In genomic region chr7:99440195-99440594, GRCh38 we compare ENCODE assay signal across 9 cellular contexts. TPM values are rescaled to one million over a fixed set of nuclear protein-coding genes. Genes with fewer than 3 reads are reported as not detected.
DNase-seq lines count a peak whose midpoint lies in the region; ATAC-seq and TF ChIP-seq lines count a peak whose summit lies in the region.
"Had no signal": no experiment of that assay in that cellular context is flagged by ENCODE, and none has a peak within 500 bp of the region (broad histone marks: within the 10 kb centered on the region; RNA-seq: fewer than 3 reads in every experiment).

No MANE protein-coding gene starts in this region.

- H3K27me3 ChIP-seq in SJCRH30 (no peaks in the 10 kb centered on the region), gastrocnemius medialis (no peaks in the 10 kb centered on the region), colonic mucosa (no peaks in the 10 kb centered on the region)

- no peak overlapping the region for H3K9ac ChIP-seq in colonic mucosa (ENCODE audit: low read depth in 2 of 2, low read length in 2 of 2)

- H3K9me3 ChIP-seq in SJCRH30 (replicated peaks) (no peaks in the 10 kb centered on the region), gastrocnemius medialis (no peaks in the 10 kb centered on the region), colonic mucosa (no peaks in the 10 kb centered on the region)

- TF ChIP-seq CTCF in GM12864 (IDR thresholded peaks at IDR 0.05; ENCODE audit: low read depth, low read length, missing control alignments) (no peak), epithelial cell of proximal tubule (conservative IDR thresholded peaks at IDR 0.05; ENCODE audit: low read depth, low read length) (no peak), gastrocnemius medialis (IDR thresholded peaks at IDR 0.05 in 4 of 5, conservative IDR thresholded peaks at IDR 0.05 in 1 of 5) (no peak), colonic mucosa (IDR thresholded peaks at IDR 0.05) (no peak)

- no peak for TF ChIP-seq POLR2A in gastrocnemius medialis (IDR thresholded peaks at IDR 0.05)

- H3K4me1 ChIP-seq in SJCRH30 (peaks cover 6% of the 10 kb centered on the region), gastrocnemius medialis (peaks cover 28 to 37% of the 10 kb centered on the region in 2 donors), colonic mucosa (peaks cover 7% of the 10 kb centered on the region)

- ATAC-seq in gastrocnemius medialis (no peak), GM19455 (IDR thresholded peaks at IDR 0.05; ENCODE audit: unreplicated experiment) (no peak)

- intact Hi-C loops in gastrocnemius medialis (cut with DNase I; ENCODE audit: low total_unique reads) (no loop called here), colonic mucosa (cut with DNase I) (no loop called here)

- H3K27ac ChIP-seq in SJCRH30: no peak overlapping the region
- H3K27ac ChIP-seq in gastrocnemius medialis: peak overlapping the region in 2 of 4 donors; percentile 92 to 98
- no peak overlapping the region for H3K27ac ChIP-seq in colonic mucosa

- H3K4me3 ChIP-seq in GM12864 (ENCODE audit: low read depth, low read length) (peak overlapping the region; percentile 99; the same call in 1 of the 2 replicates), SJCRH30 (peak overlapping the region; percentile 98; the same call in 1 of the 2 replicates), epithelial cell of proximal tubule (ENCODE audit: low read depth, low read length) (peak overlapping the region; percentile 100), gastrocnemius medialis (peak overlapping the region; percentile 83 to 99 (median 96)), colonic mucosa (no peak overlapping the region)

- H3K36me3 ChIP-seq in SJCRH30 (peaks cover 35% of the 10 kb centered on the region), gastrocnemius medialis (peaks cover 5 to 21% of the 10 kb centered on the region in 2 donors), colonic mucosa (no peaks in the 10 kb centered on the region)

- no peak for DNase-seq in GM12864 (ENCODE audit: low read depth)
- DNase-seq in SJCRH30: no peak
- DNase-seq in epithelial cell of proximal tubule (ENCODE audit: low read depth): no peak
- DNase-seq in gastrocnemius medialis: no peak
- DNase-seq in colonic mucosa: no peak
- DNase-seq in HK-2 (ENCODE audit: unreplicated experiment): no peak
- no peak for DNase-seq in NCI-H748 treated with DMSO at 0.1 percent for 48 hours (lab: John Stamatoyannopoulos, UW)
- DNase-seq: NCI-H1092 treated with DMSO at 0.1 percent for 48 hours had no signal

- in situ Hi-C loops in gastrocnemius medialis (cut with MboI; ENCODE audit: low sequenced_read_pairs in 4 of 4): no loop called here

RNA-seq across cellular contexts. Expression of gene CPSF4, which starts 1.5 kb away (rescaled TPM):
- total RNA-seq in SJCRH30 (2014; rRNA removed; shearing (Covaris generic)): 58.9 and 76.8 TPM in 2 replicates
- total RNA-seq in epithelial cell of proximal tubule (15.8 and 43.1 TPM in 2 replicates), gastrocnemius medialis (10 to 100 TPM; 21.4 to 40.4 (median 26.1) TPM), colonic mucosa (10 to 100 TPM; 16.6 to 39.2 TPM)

RNA-seq across cellular contexts. Expression of gene PTCD1, which starts 1.6 kb away (rescaled TPM):
- 7.5 and 8.2 TPM in 2 replicates for total RNA-seq in SJCRH30 (2014; rRNA removed; shearing (Covaris generic))
- total RNA-seq in epithelial cell of proximal tubule: 4.0 and 7.2 TPM in 2 replicates
- total RNA-seq in gastrocnemius medialis: 10 to 100 TPM in 2 of 4 donors, 1 to 10 TPM in 2; 7.8 to 14.1 (median 10.9) TPM
- 1 to 10 TPM; 4.5 to 7.6 TPM for total RNA-seq in colonic mucosa

RNA-seq across cellular contexts. Expression of gene ATP5MF, which starts 25.8 kb away (rescaled TPM):
- total RNA-seq in SJCRH30 (2014; rRNA removed; shearing (Covaris generic)): 912 and 1,207 TPM in 2 replicates
- total RNA-seq in epithelial cell of proximal tubule (1,313 and 2,133 TPM in 2 replicates), gastrocnemius medialis (1,000 to 10,000 TPM; 2,310 to 4,128 (median 2,801) TPM), colonic mucosa (100 to 1,000 TPM; 392 to 534 TPM)

RNA-seq across cellular contexts. Expression of gene BUD31, which starts 31.4 kb away (rescaled TPM):
- 132 and 136 TPM in 2 replicates for total RNA-seq in SJCRH30 (2014; rRNA removed; shearing (Covaris generic))
- total RNA-seq in epithelial cell of proximal tubule: 134 and 136 TPM in 2 replicates
- total RNA-seq in gastrocnemius medialis: 10 to 100 TPM; 23.3 to 46.8 (median 28.0) TPM
- total RNA-seq in colonic mucosa: 100 to 1,000 TPM in 1 of 2 donors, 10 to 100 TPM in 1; 82.8 to 113 TPM

RNA-seq across cellular contexts. Expression of gene PDAP1, which starts 31.8 kb away (rescaled TPM):
- total RNA-seq in SJCRH30 (2014; rRNA removed; shearing (Covaris generic)): 72.8 and 76.8 TPM in 2 replicates
- total RNA-seq in epithelial cell of proximal tubule: 123 and 159 TPM in 2 replicates
- 100 to 1,000 TPM in 3 of 4 donors, 10 to 100 TPM in 1; 81.7 to 258 (median 198) TPM for total RNA-seq in gastrocnemius medialis
- total RNA-seq in colonic mucosa: 100 to 1,000 TPM in 1 of 2 donors, 10 to 100 TPM in 1; 79.7 to 133 TPM
